Comparison of ENCODE assay signal across 11 cellular contexts in genomic region chr10:4059471-4060138, GRCh38.
A peak's percentile ranks its signal among the peaks of the same experiment; 100 is the strongest.
DNase-seq lines count a peak whose midpoint lies in the region; ATAC-seq and TF ChIP-seq lines count a peak whose summit lies in the region.
"Had no signal": no experiment of that assay in that cellular context is flagged by ENCODE, and none has a peak within 500 bp of the region (broad histone marks: within the 10 kb centered on the region; RNA-seq: fewer than 3 reads in every experiment).

No MANE protein-coding gene starts in this region.

- peak; percentile 76 for DNase-seq in activated CD4-positive, alpha-beta T cell treated with anti-CD3 and anti-CD28 coated beads, Interleukin-2, amount 10 ng/mL, durations not matched to agents 24 days and 14 days
- no peak for DNase-seq in activated CD4-positive, alpha-beta T cell treated with anti-CD3 and anti-CD28 coated beads for 36 hours
- peak; percentile 51 for DNase-seq in NB4 (ENCODE audit: low read depth)
- peak; percentile 52 for DNase-seq in central memory CD4-positive, alpha-beta T cell
- DNase-seq in stimulated activated naive B cell treated with anti-CD40 and anti-IgM and Interleukin-4, amounts not matched to agents 10 μg/mL and 1 μg/mL and 100 μg/mL, for 72 hours, result no peak
- no peak for DNase-seq in medulla oblongata (ENCODE audit: extremely low spot score)
- DNase-seq in omental fat pad (ENCODE audit: low spot score), result no peak

- peaks cover 5% of the 10 kb centered on the region for H3K9me3 Mint-ChIP-seq in activated CD4-positive, alpha-beta T cell treated with anti-CD3 and anti-CD28 coated beads, Interleukin-2, amount 10 ng/mL, durations not matched to agents 24 days and 14 days
- H3K9me3 Mint-ChIP-seq in activated CD4-positive, alpha-beta T cell treated with anti-CD3 and anti-CD28 coated beads for 36 hours (ENCODE audit: low read depth), result no peaks in the 10 kb centered on the region
- H3K9me3 Mint-ChIP-seq in stimulated activated naive B cell treated with anti-CD40 and anti-IgM and Interleukin-4, amounts not matched to agents 10 μg/mL and 1 μg/mL and 100 μg/mL, for 72 hours, result no peaks in the 10 kb centered on the region
- H3K9me3 Mint-ChIP-seq: natural killer cell treated with Interleukin-12 subunit alpha and Interleukin-12 subunit beta and Interleukin-15 and Interleukin-18, amount 100 ng/mL, for 72 hours had no signal

- no peaks in the 10 kb centered on the region for H3K27me3 Mint-ChIP-seq in activated CD4-positive, alpha-beta T cell treated with anti-CD3 and anti-CD28 coated beads, Interleukin-2, amount 10 ng/mL, durations not matched to agents 24 days and 14 days
- no peaks in the 10 kb centered on the region for H3K27me3 Mint-ChIP-seq in activated CD4-positive, alpha-beta T cell treated with anti-CD3 and anti-CD28 coated beads for 36 hours
- no peaks in the 10 kb centered on the region for H3K27me3 Mint-ChIP-seq in stimulated activated naive B cell treated with anti-CD40 and anti-IgM and Interleukin-4, amounts not matched to agents 10 μg/mL and 1 μg/mL and 100 μg/mL, for 72 hours
- H3K27me3 Mint-ChIP-seq: natural killer cell treated with Interleukin-12 subunit alpha and Interleukin-12 subunit beta and Interleukin-15 and Interleukin-18, amount 100 ng/mL, for 72 hours had no signal

- no peak overlapping the region for H3K4me3 ChIP-seq in NB4 (ENCODE audit: low read depth, low read length)
- H3K4me3 ChIP-seq: GM12878, tibial nerve had no signal

- H3K27ac Mint-ChIP-seq in activated CD4-positive, alpha-beta T cell treated with anti-CD3 and anti-CD28 coated beads, Interleukin-2, amount 10 ng/mL, durations not matched to agents 24 days and 14 days, result peak overlapping the region; percentile 83
- no peak overlapping the region for H3K27ac Mint-ChIP-seq in activated CD4-positive, alpha-beta T cell treated with anti-CD3 and anti-CD28 coated beads for 36 hours
- no peak overlapping the region for H3K27ac Mint-ChIP-seq in stimulated activated naive B cell treated with anti-CD40 and anti-IgM and Interleukin-4, amounts not matched to agents 10 μg/mL and 1 μg/mL and 100 μg/mL, for 72 hours

- H3K36me3 Mint-ChIP-seq in activated CD4-positive, alpha-beta T cell treated with anti-CD3 and anti-CD28 coated beads, Interleukin-2, amount 10 ng/mL, durations not matched to agents 24 days and 14 days (ENCODE audit: low read depth), result no peaks in the 10 kb centered on the region
- no peaks in the 10 kb centered on the region for H3K36me3 Mint-ChIP-seq in activated CD4-positive, alpha-beta T cell treated with anti-CD3 and anti-CD28 coated beads for 36 hours (ENCODE audit: low read depth)
- no peaks in the 10 kb centered on the region for H3K36me3 Mint-ChIP-seq in stimulated activated naive B cell treated with anti-CD40 and anti-IgM and Interleukin-4, amounts not matched to agents 10 μg/mL and 1 μg/mL and 100 μg/mL, for 72 hours
- H3K36me3 Mint-ChIP-seq: natural killer cell treated with Interleukin-12 subunit alpha and Interleukin-12 subunit beta and Interleukin-15 and Interleukin-18, amount 100 ng/mL, for 72 hours had no signal

- POLR2A ChIA-PET in activated CD4-positive, alpha-beta T cell treated with anti-CD3 and anti-CD28 coated beads for 36 hours (lab: Charles Lee), result interaction anchor here (0.6 kb wide), 1 partner anchor 209 kb away, joined by 3 read pairs; no protein-coding TSS in a partner anchor

- peaks cover 29% of the 10 kb centered on the region for H3K4me1 Mint-ChIP-seq in activated CD4-positive, alpha-beta T cell treated with anti-CD3 and anti-CD28 coated beads, Interleukin-2, amount 10 ng/mL, durations not matched to agents 24 days and 14 days
- H3K4me1 Mint-ChIP-seq in activated CD4-positive, alpha-beta T cell treated with anti-CD3 and anti-CD28 coated beads for 36 hours, result peaks cover 18% of the 10 kb centered on the region
- peaks cover 9 to 21% of the 10 kb centered on the region in 2 donors for H3K4me1 Mint-ChIP-seq in stimulated activated naive B cell treated with anti-CD40 and anti-IgM and Interleukin-4, amounts not matched to agents 10 μg/mL and 1 μg/mL and 100 μg/mL, for 72 hours

- no peak for ATAC-seq in activated CD4-positive, alpha-beta T cell treated with anti-CD3 and anti-CD28 coated beads for 36 hours
- peak; percentile 74 to 82 for ATAC-seq in stimulated activated naive B cell treated with anti-CD40 and anti-IgM and Interleukin-4, amounts not matched to agents 10 μg/mL and 1 μg/mL and 100 μg/mL, for 72 hours (replicated peaks)
- ATAC-seq in GM19452 (IDR thresholded peaks at IDR 0.05; ENCODE audit: unreplicated experiment) (no peak), omental fat pad (ENCODE audit: low FRiP score) (no peak)
- ATAC-seq: GM12878 had no signal

- TF ChIP-seq POLR2A in NB4 (IDR thresholded peaks at IDR 0.05; ENCODE audit: extremely low read depth, insufficient read length), result no peak

- CTCF ChIA-PET in activated CD4-positive, alpha-beta T cell treated with anti-CD3 and anti-CD28 coated beads for 36 hours (lab: Charles Lee), result interaction anchor here (0.5 to 1.2 kb wide), 4 partner anchors 9 to 696 kb away, joined by 3 to 4 read pairs (median 4); no protein-coding TSS in a partner anchor

- intact Hi-C loops in activated CD4-positive, alpha-beta T cell treated with anti-CD3 and anti-CD28 coated beads, Interleukin-2, amount 10 ng/mL, durations not matched to agents 24 days and 14 days (cut with micrococcal nuclease), result no loop called here
- intact Hi-C loops in activated CD4-positive, alpha-beta T cell treated with anti-CD3 and anti-CD28 coated beads for 36 hours (cut with DNase I, micrococcal nuclease), result no loop called here

- TF ChIP-seq CTCF in NB4 (IDR thresholded peaks at IDR 0.05; ENCODE audit: low read depth, low read length) (no peak), omental fat pad (IDR thresholded peaks at IDR 0.05) (no peak)

- H3K4me3 Mint-ChIP-seq in activated CD4-positive, alpha-beta T cell treated with anti-CD3 and anti-CD28 coated beads, Interleukin-2, amount 10 ng/mL, durations not matched to agents 24 days and 14 days, result peak overlapping the region; percentile 40
- no peak overlapping the region for H3K4me3 Mint-ChIP-seq in activated CD4-positive, alpha-beta T cell treated with anti-CD3 and anti-CD28 coated beads for 36 hours
- no peak overlapping the region for H3K4me3 Mint-ChIP-seq in stimulated activated naive B cell treated with anti-CD40 and anti-IgM and Interleukin-4, amounts not matched to agents 10 μg/mL and 1 μg/mL and 100 μg/mL, for 72 hours
- H3K4me3 Mint-ChIP-seq: natural killer cell treated with Interleukin-12 subunit alpha and Interleukin-12 subunit beta and Interleukin-15 and Interleukin-18, amount 100 ng/mL, for 72 hours had no signal

Comparison
In these comparisons a context has a peak if more than half of its experiments do, and no peak if none do; other contexts are left out.
1. DNase-seq: peak in activated CD4-positive, alpha-beta T cell treated with anti-CD3 and anti-CD28 coated beads, Interleukin-2, amount 10 ng/mL, durations not matched to agents 24 days and 14 days (single experiment), NB4 (single experiment) and central memory CD4-positive, alpha-beta T cell (single experiment); none in activated CD4-positive, alpha-beta T cell treated with anti-CD3 and anti-CD28 coated beads for 36 hours (single experiment), stimulated activated naive B cell treated with anti-CD40 and anti-IgM and Interleukin-4, amounts not matched to agents 10 μg/mL and 1 μg/mL and 100 μg/mL, for 72 hours (single experiment), medulla oblongata (single experiment) and omental fat pad (single experiment).
2. ATAC-seq: peak in stimulated activated naive B cell treated with anti-CD40 and anti-IgM and Interleukin-4, amounts not matched to agents 10 μg/mL and 1 μg/mL and 100 μg/mL, for 72 hours (2 of 2); none in activated CD4-positive, alpha-beta T cell treated with anti-CD3 and anti-CD28 coated beads for 36 hours (single experiment), GM19452 (single experiment) and omental fat pad (single experiment).